In the genomic region with DNA sequence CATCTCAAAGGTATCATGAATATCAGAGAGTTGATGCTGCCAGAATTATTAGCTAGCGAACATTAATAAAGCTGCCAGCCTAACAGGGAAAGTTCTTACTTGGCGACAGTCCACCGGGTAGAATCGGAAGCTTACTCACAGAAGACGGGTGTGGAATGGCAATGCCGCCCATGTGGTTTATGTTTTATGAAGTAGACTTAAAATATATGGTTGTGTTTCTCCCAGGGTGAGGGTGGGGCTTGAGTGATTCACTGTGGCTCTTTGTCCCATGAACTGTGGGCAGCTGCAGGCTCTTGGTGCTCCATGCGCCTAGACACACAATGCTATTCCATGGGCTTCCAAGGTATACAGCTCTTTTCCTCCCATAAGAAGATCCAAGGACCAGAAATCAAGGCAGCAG, we compare ENCODE assay signal across 16 cellular contexts.
"Had no signal": no experiment of that assay in that cellular context is flagged by ENCODE, and none has a peak within 500 bp of the region (broad histone marks: within the 10 kb centered on the region; RNA-seq: fewer than 3 reads in every experiment).

No MANE protein-coding gene starts in this region.

- H3K4me3 ChIP-seq: cardiac muscle cell, gastrocnemius medialis, heart right ventricle, thoracic aorta, upper lobe of left lung had no signal

- H3K9me3 ChIP-seq: gastrocnemius medialis, heart right ventricle, thoracic aorta, upper lobe of left lung had no signal

- H3K27ac ChIP-seq: cardiac muscle cell, gastrocnemius medialis, heart right ventricle, thoracic aorta, upper lobe of left lung had no signal

- H3K27me3 ChIP-seq: cardiac muscle cell, gastrocnemius medialis, upper lobe of left lung had no signal

- H3K4me1 ChIP-seq: gastrocnemius medialis, heart right ventricle, upper lobe of left lung had no signal

- H3K36me3 ChIP-seq: cardiac muscle cell, gastrocnemius medialis, heart right ventricle, thoracic aorta, upper lobe of left lung had no signal

- ATAC-seq: activated CD8-positive, alpha-beta memory T cell treated with anti-CD3 and anti-CD28 coated beads, Interleukin-2, amount 10 ng/mL, durations not matched to agents 7 days and 5 days; effector memory CD8-positive, alpha-beta T cell; gastrocnemius medialis; heart right ventricle; sciatic nerve; stimulated activated memory B cell treated with anti-CD40 and anti-IgM and Interleukin-4, amounts not matched to agents 10 μg/mL and 1 μg/mL and 100 μg/mL, for 72 hours had no signal

- DNase-seq: activated B cell treated with CpG ODN at 0.5 μM for 24 hours; activated CD4-positive, alpha-beta memory T cell treated with anti-CD3 and anti-CD28 coated beads, Interleukin-2, amount 10 ng/mL, durations not matched to agents 7 days and 5 days; activated CD4-positive, alpha-beta T cell treated with anti-CD3 and anti-CD28 coated beads for 4 hours; activated CD8-positive, alpha-beta memory T cell treated with anti-CD3 and anti-CD28 coated beads, Interleukin-2, amount 10 ng/mL, durations not matched to agents 7 days and 5 days; activated naive CD8-positive, alpha-beta T cell treated with anti-CD3 and anti-CD28 coated beads for 36 hours; amniotic stem cell; dermis blood vessel endothelial cell; effector memory CD8-positive, alpha-beta T cell; gastrocnemius medialis; heart right ventricle; stimulated activated CD4-positive, alpha-beta T cell treated with anti-CD3 and anti-CD28 coated beads, Interleukin-4, amount 100 ng/mL, for 4 hours; upper lobe of left lung had no signal
